Comparison of ENCODE assay signal across 8 cellular contexts in genomic region chr5:153147891-153148623, GRCh38.
A peak's percentile ranks its signal among the peaks of the same experiment; 100 is the strongest.
DNase-seq lines count a peak whose midpoint lies in the region; ATAC-seq and TF ChIP-seq lines count a peak whose summit lies in the region.

No MANE protein-coding gene starts in this region.

- DNase-seq in Caco-2 (peak; percentile 38 to 45), NT2/D1 (ENCODE audit: low read depth, low spot score) (peak; percentile 40), fibroblast of lung (ENCODE audit: low read depth in 2 of 2) (peak; percentile 49 to 72), progenitor cell of endocrine pancreas (ENCODE audit: low spot score, unreplicated experiment) (peak; percentile 9), dedifferentiated amniotic fluid mesenchymal stem cell (ENCODE audit: extremely low spot score) (no peak)
- no peak for DNase-seq in activated CD4-positive, alpha-beta T cell treated with anti-CD3 and anti-CD28 coated beads for 36 hours

- no TSS peak for BruUV-seq in Caco-2 (replicated peaks; lab: Mats Ljungman, UMichigan)

- no peaks in the 10 kb centered on the region for H3K79me2 ChIP-seq in fibroblast of lung (ENCODE audit: control insufficient read depth, insufficient read depth, low read length)

- H3K4me1 Mint-ChIP-seq in Caco-2 (ENCODE audit: low read depth, unreplicated experiment) = no peaks in the 10 kb centered on the region
- peaks cover 13% of the 10 kb centered on the region for H3K4me1 Mint-ChIP-seq in progenitor cell of endocrine pancreas (ENCODE audit: low read depth)
- no peaks in the 10 kb centered on the region for H3K4me1 Mint-ChIP-seq in activated CD4-positive, alpha-beta T cell treated with anti-CD3 and anti-CD28 coated beads for 36 hours

- H3K9me3 ChIP-seq in Caco-2 (peaks cover 12% of the 10 kb centered on the region), NT2/D1 (ENCODE audit: insufficient read depth, low read length) (no peaks in the 10 kb centered on the region), fibroblast of lung (ENCODE audit: control insufficient read depth, insufficient read depth, low read depth, low read length) (no peaks in the 10 kb centered on the region)

- H3K36me3 ChIP-seq in Caco-2 (ENCODE audit: control insufficient read depth, insufficient read depth, low read length) (no peaks in the 10 kb centered on the region), NT2/D1 (ENCODE audit: insufficient read depth, insufficient read length, low read length) (no peaks in the 10 kb centered on the region), fibroblast of lung (ENCODE audit: control insufficient read depth, insufficient read depth, low read length) (no peaks in the 10 kb centered on the region)

- ATAC-seq in GM19351 (IDR thresholded peaks at IDR 0.05; ENCODE audit: unreplicated experiment) (peak; percentile 87), HG03442 (IDR thresholded peaks at IDR 0.05; ENCODE audit: unreplicated experiment) (peak; percentile 81)
- ATAC-seq in activated CD4-positive, alpha-beta T cell treated with anti-CD3 and anti-CD28 coated beads for 36 hours = no peak

- no peaks in the 10 kb centered on the region for H4K20me1 ChIP-seq in fibroblast of lung (ENCODE audit: control insufficient read depth, extremely low read depth, insufficient read depth, low read length)

- no peak overlapping the region for H3K4me3 ChIP-seq in Caco-2 (ENCODE audit: low read depth, low read length)
- no peak overlapping the region for H3K4me3 ChIP-seq in NT2/D1 (ENCODE audit: insufficient read length, low read depth)
- no peak overlapping the region for H3K4me3 ChIP-seq in fibroblast of lung (replicated peaks in 1 of 4; ENCODE audit: control extremely low read depth in 1 of 4, insufficient read depth in 1 of 4, low read depth in 3 of 4, low read length in 4 of 4)

- H2AFZ ChIP-seq in fibroblast of lung (ENCODE audit: low read length) = no peak overlapping the region

- H3K4me3 Mint-ChIP-seq in Caco-2 (ENCODE audit: unreplicated experiment) (no peak overlapping the region), progenitor cell of endocrine pancreas (ENCODE audit: low read depth) (no peak overlapping the region)
- no peak overlapping the region for H3K4me3 Mint-ChIP-seq in activated CD4-positive, alpha-beta T cell treated with anti-CD3 and anti-CD28 coated beads for 36 hours

- intact Hi-C loops in Caco-2 (cut with micrococcal nuclease; ENCODE audit: unreplicated experiment) = loop anchor here (1.0 kb wide), 4 partner anchors 556 to 817 kb away; no protein-coding TSS in a partner anchor
- intact Hi-C loops in activated CD4-positive, alpha-beta T cell treated with anti-CD3 and anti-CD28 coated beads for 36 hours (cut with DNase I, micrococcal nuclease) = loop anchor here in 1 of 2 experiments (1.0 kb wide), 2 partner anchors 588 to 616 kb away; no protein-coding TSS in a partner anchor

- CTCF ChIA-PET in Caco-2 (lab: Charles Lee) = interaction anchor here (1.0 kb wide), 1 partner anchor 588 kb away, joined by 3 read pairs; no protein-coding TSS in a partner anchor
- CTCF ChIA-PET in activated CD4-positive, alpha-beta T cell treated with anti-CD3 and anti-CD28 coated beads for 36 hours (lab: Charles Lee) = interaction anchor here (1.1 kb wide), 1 partner anchor 9 kb away, joined by 4 read pairs; no protein-coding TSS in a partner anchor

- H3K4me1 ChIP-seq in Caco-2 (no peaks in the 10 kb centered on the region), NT2/D1 (ENCODE audit: insufficient read depth, insufficient read length) (no peaks in the 10 kb centered on the region), fibroblast of lung (ENCODE audit: control insufficient read depth, extremely low read depth, insufficient read depth, low read length) (no peaks in the 10 kb centered on the region)

- H3K27me3 ChIP-seq in Caco-2 (replicated peaks; ENCODE audit: control insufficient read depth, insufficient read depth, low read length) (no peaks in the 10 kb centered on the region), NT2/D1 (ENCODE audit: insufficient read depth, insufficient read length) (no peaks in the 10 kb centered on the region), fibroblast of lung (ENCODE audit: control insufficient read depth, insufficient read depth, low read length) (no peaks in the 10 kb centered on the region)

- H3K27ac ChIP-seq in fibroblast of lung (ENCODE audit: insufficient read depth, low read length) = no peak overlapping the region

- H3K4me2 ChIP-seq in fibroblast of lung (ENCODE audit: extremely low read depth, insufficient read depth, low read length) = no peak overlapping the region

- no peaks in the 10 kb centered on the region for H3K36me3 Mint-ChIP-seq in Caco-2 (ENCODE audit: insufficient read depth, unreplicated experiment)
- no peaks in the 10 kb centered on the region for H3K36me3 Mint-ChIP-seq in progenitor cell of endocrine pancreas (ENCODE audit: insufficient read depth)
- no peaks in the 10 kb centered on the region for H3K36me3 Mint-ChIP-seq in activated CD4-positive, alpha-beta T cell treated with anti-CD3 and anti-CD28 coated beads for 36 hours (ENCODE audit: low read depth)

- H3K9ac ChIP-seq in NT2/D1 (ENCODE audit: insufficient read length, low read depth) (no peak overlapping the region), fibroblast of lung (ENCODE audit: insufficient read depth, low read length) (no peak overlapping the region)

- H3K27me3 Mint-ChIP-seq in Caco-2 (ENCODE audit: insufficient read depth, unreplicated experiment) = peaks cover 3% of the 10 kb centered on the region
- no peaks in the 10 kb centered on the region for H3K27me3 Mint-ChIP-seq in progenitor cell of endocrine pancreas
- H3K27me3 Mint-ChIP-seq in activated CD4-positive, alpha-beta T cell treated with anti-CD3 and anti-CD28 coated beads for 36 hours = no peaks in the 10 kb centered on the region

- POLR2A ChIA-PET in Caco-2 (lab: Charles Lee) = no interaction called here
- POLR2A ChIA-PET in activated CD4-positive, alpha-beta T cell treated with anti-CD3 and anti-CD28 coated beads for 36 hours (lab: Charles Lee) = no interaction called here

- H3K9me3 Mint-ChIP-seq in Caco-2 (ENCODE audit: unreplicated experiment) (peaks cover 10% of the 10 kb centered on the region), progenitor cell of endocrine pancreas (ENCODE audit: low read depth) (peaks cover 4% of the 10 kb centered on the region)
- peaks cover 18% of the 10 kb centered on the region for H3K9me3 Mint-ChIP-seq in activated CD4-positive, alpha-beta T cell treated with anti-CD3 and anti-CD28 coated beads for 36 hours (ENCODE audit: low read depth)

- H3K27ac Mint-ChIP-seq in Caco-2 (ENCODE audit: unreplicated experiment) (no peak overlapping the region), progenitor cell of endocrine pancreas (no peak overlapping the region)
- no peak overlapping the region for H3K27ac Mint-ChIP-seq in activated CD4-positive, alpha-beta T cell treated with anti-CD3 and anti-CD28 coated beads for 36 hours

- TF ChIP-seq CTCF in Caco-2 (IDR thresholded peaks at IDR 0.05; ENCODE audit: insufficient read depth in 1 of 2, low read depth in 1 of 2, low read length in 1 of 2, severe bottlenecking in 1 of 2, unreplicated experiment in 1 of 2) (peak; percentile 48 to 59), fibroblast of lung (conservative IDR thresholded peaks at IDR 0.05 in 1 of 2, IDR thresholded peaks at IDR 0.05 in 1 of 2; ENCODE audit: low read depth in 1 of 2, low read length in 2 of 2) (peak; percentile 48 to 60), progenitor cell of endocrine pancreas (IDR thresholded peaks at IDR 0.05; ENCODE audit: unreplicated experiment) (peak; percentile 74)

Comparison
In these comparisons a context has a peak if more than half of its experiments do, and no peak if none do; other contexts are left out.
1. DNase-seq: peak in Caco-2 (2 of 2), NT2/D1 (single experiment), fibroblast of lung (2 of 2) and progenitor cell of endocrine pancreas (single experiment); none in dedifferentiated amniotic fluid mesenchymal stem cell (single experiment) and activated CD4-positive, alpha-beta T cell treated with anti-CD3 and anti-CD28 coated beads for 36 hours (single experiment).
2. Peak in every context shown above with its lines, with median percentiles within 50 percentile points of each other: CTCF ChIP-seq.